1 cellular context compared by ENCODE assay signal in the genomic region with DNA sequence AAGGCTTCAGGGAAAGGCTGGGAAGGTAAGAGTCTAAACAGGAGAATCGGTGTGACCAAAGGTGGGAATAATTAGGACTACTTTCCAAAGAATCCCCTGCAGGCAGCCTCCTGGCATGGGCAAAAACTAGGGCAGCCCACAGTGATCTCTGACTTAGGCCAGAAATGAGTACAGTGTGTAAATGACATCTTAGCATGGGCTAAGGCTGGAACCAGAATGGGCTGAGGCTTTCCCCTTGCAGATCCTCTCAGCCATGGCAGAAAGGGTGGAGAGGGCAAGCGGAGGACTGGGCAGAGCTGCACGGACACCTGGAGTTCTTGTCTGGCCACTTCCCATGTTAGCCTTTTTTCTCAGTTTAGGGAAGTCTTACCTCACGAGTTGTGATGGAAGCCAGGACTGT.
TF ChIP-seq lines count a peak whose summit lies in the region.

No MANE protein-coding gene starts in this region.

TF ChIP-seq in IMR-90, 13 proteins besides CTCF, POLR2A, EP300 and RAD21:
- TF ChIP-seq MAZ (IDR thresholded peaks at IDR 0.05; ENCODE audit: borderline replicate concordance, low read depth, low read length) (no peak), FOS (IDR thresholded peaks at IDR 0.05; ENCODE audit: low read depth, low read length) (no peak), NFE2L2 (IDR thresholded peaks at IDR 0.05; ENCODE audit: low read depth, low read length) (no peak), SMC3 (IDR thresholded peaks at IDR 0.05; ENCODE audit: low read depth, low read length) (no peak), CHD1 (IDR thresholded peaks at IDR 0.05; ENCODE audit: low read depth, low read length) (no peak), BHLHE40 (IDR thresholded peaks at IDR 0.05; ENCODE audit: low read depth, low read length) (no peak), MXI1 (IDR thresholded peaks at IDR 0.05; ENCODE audit: borderline replicate concordance, low read depth, low read length) (no peak), RCOR1 (IDR thresholded peaks at IDR 0.05; ENCODE audit: insufficient replicate concordance, low read length) (no peak), RFX5 (IDR thresholded peaks at IDR 0.05; ENCODE audit: low read depth, low read length) (no peak), MAFK (IDR thresholded peaks at IDR 0.05; ENCODE audit: low read depth, low read length) (no peak), CEBPB (IDR thresholded peaks at IDR 0.05; ENCODE audit: low read depth, low read length) (no peak)
- TF ChIP-seq, protein P1, sequence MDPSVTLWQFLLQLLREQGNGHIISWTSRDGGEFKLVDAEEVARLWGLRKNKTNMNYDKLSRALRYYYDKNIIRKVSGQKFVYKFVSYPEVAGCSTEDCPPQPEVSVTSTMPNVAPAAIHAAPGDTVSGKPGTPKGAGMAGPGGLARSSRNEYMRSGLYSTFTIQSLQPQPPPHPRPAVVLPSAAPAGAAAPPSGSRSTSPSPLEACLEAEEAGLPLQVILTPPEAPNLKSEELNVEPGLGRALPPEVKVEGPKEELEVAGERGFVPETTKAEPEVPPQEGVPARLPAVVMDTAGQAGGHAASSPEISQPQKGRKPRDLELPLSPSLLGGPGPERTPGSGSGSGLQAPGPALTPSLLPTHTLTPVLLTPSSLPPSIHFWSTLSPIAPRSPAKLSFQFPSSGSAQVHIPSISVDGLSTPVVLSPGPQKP (IDR thresholded peaks at IDR 0.05; ENCODE audit: borderline replicate concordance, low read depth, low read length) = no peak
- TF ChIP-seq, protein P2, sequence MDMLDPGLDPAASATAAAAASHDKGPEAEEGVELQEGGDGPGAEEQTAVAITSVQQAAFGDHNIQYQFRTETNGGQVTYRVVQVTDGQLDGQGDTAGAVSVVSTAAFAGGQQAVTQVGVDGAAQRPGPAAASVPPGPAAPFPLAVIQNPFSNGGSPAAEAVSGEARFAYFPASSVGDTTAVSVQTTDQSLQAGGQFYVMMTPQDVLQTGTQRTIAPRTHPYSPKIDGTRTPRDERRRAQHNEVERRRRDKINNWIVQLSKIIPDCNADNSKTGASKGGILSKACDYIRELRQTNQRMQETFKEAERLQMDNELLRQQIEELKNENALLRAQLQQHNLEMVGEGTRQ (IDR thresholded peaks at IDR 0.05; ENCODE audit: low read depth, low read length) = no peak
